8 cellular contexts compared by ENCODE assay signal in genomic region chr1:228081578-228082259, GRCh38. TPM values are rescaled to one million over a fixed set of nuclear protein-coding genes. Genes with fewer than 3 reads are reported as not detected.
DNase-seq lines count a peak whose midpoint lies in the region; ATAC-seq and TF ChIP-seq lines count a peak whose summit lies in the region.

No MANE protein-coding gene starts in this region.

- peaks cover 27% of the 10 kb centered on the region for H3K36me3 Mint-ChIP-seq in CD4-positive, alpha-beta T cell (ENCODE audit: low read depth)

- ATAC-seq in CD4-positive, alpha-beta T cell (ENCODE audit: poor library complexity), result peak; percentile 8
- peak; percentile 25 for ATAC-seq in GM19351 (IDR thresholded peaks at IDR 0.05; ENCODE audit: unreplicated experiment)
- peak; percentile 33 for ATAC-seq in HG03432 (IDR thresholded peaks at IDR 0.05; ENCODE audit: unreplicated experiment)
- ATAC-seq in heart right ventricle, result peak in 4 of 8 donors; percentile 0 to 4 (median 2)
- peak; percentile 3 to 11 for ATAC-seq in gastrocnemius medialis

- H3K4me1 ChIP-seq in heart right ventricle (peaks cover 19 to 47% (median 43%) of the 10 kb centered on the region in 9 donors), gastrocnemius medialis (peaks cover 35 to 41% of the 10 kb centered on the region in 2 donors)

- CTCF ChIA-PET in CD4-positive, alpha-beta T cell (lab: Charles Lee), result interaction anchor here (0.8 to 1.9 kb wide), 4 partner anchors 49 to 539 kb away, joined by 3 to 6 read pairs (median 3); partner anchors contain the start of gene IBA57

- peaks cover 51% of the 10 kb centered on the region for H3K4me1 Mint-ChIP-seq in CD4-positive, alpha-beta T cell (ENCODE audit: low read depth)

- in situ Hi-C loops in gastrocnemius medialis (cut with MboI; ENCODE audit: low sequenced_read_pairs in 4 of 4), result loop anchor here in 1 of 4 donors (25.0 kb wide), 1 partner anchor 319 kb away; no protein-coding TSS in a partner anchor

- 12 to 14% methylated on average over 35 to 37 of the region's 37 CpGs for WGBS in heart right ventricle, 2 donors

- H3K27me3 Mint-ChIP-seq in CD4-positive, alpha-beta T cell, result no peaks in the 10 kb centered on the region

- H3K27ac Mint-ChIP-seq in CD4-positive, alpha-beta T cell, result peak overlapping the region; percentile 99

- no peak for TF ChIP-seq POLR2A in gastrocnemius medialis (IDR thresholded peaks at IDR 0.05)

- intact Hi-C loops in CD4-positive, alpha-beta T cell (cut with DNase I, micrococcal nuclease), result loop anchor here (1.0 to 10.0 kb wide), 9 partner anchors 22 to 1137 kb away; partner anchors contain the start of genes IBA57 (in 2 of the 2), C1orf35 (in 1 of the 2), COQ8A (in 1 of the 2) and GUK1 (in 1 of the 2)
- intact Hi-C loops in heart right ventricle (cut with DNase I), result no loop called here
- intact Hi-C loops in gastrocnemius medialis (cut with DNase I; ENCODE audit: low total_unique reads), result loop anchor here (1.0 to 10.0 kb wide), 7 partner anchors 22 to 1543 kb away; partner anchors contain the start of genes C1orf35, COQ8A, GUK1 and TAF5L

- peak overlapping the region; percentile 87 for H3K4me3 Mint-ChIP-seq in CD4-positive, alpha-beta T cell

- DNase-seq in CD4-positive, alpha-beta T cell, result peak in 1 of 10 experiments; percentile 12
- DNase-seq in activated CD8-positive, alpha-beta memory T cell treated with anti-CD3 and anti-CD28 coated beads, Interleukin-2, amount 50 U/mL, for 4 hours, result peak; percentile 37
- DNase-seq in heart right ventricle (no peak), gastrocnemius medialis (no peak), UCSD-AML1 (lab: John Stamatoyannopoulos, UW; ENCODE audit: unreplicated experiment) (no peak), inferior parietal cortex (ENCODE audit: extremely low spot score) (no peak)

- H3K27ac ChIP-seq in CD4-positive, alpha-beta T cell (ENCODE audit: low read depth, low read length), result peak overlapping the region; percentile 86
- peak overlapping the region in 8 of 10 donors; percentile 98 to 100 (median 100) for H3K27ac ChIP-seq in heart right ventricle
- peak overlapping the region; percentile 89 to 96 (median 92) for H3K27ac ChIP-seq in gastrocnemius medialis

- H3K9me3 ChIP-seq in CD4-positive, alpha-beta T cell (ENCODE audit: control insufficient read depth, low read length), result no peaks in the 10 kb centered on the region
- H3K9me3 ChIP-seq in heart right ventricle (no peaks in the 10 kb centered on the region), gastrocnemius medialis (no peaks in the 10 kb centered on the region)

- H3K27me3 ChIP-seq in CD4-positive, alpha-beta T cell (ENCODE audit: control insufficient read depth, insufficient read depth, low read length), result no peaks in the 10 kb centered on the region
- H3K27me3 ChIP-seq in heart right ventricle, result no peaks in the 10 kb centered on the region
- H3K27me3 ChIP-seq in gastrocnemius medialis, result no peaks in the 10 kb centered on the region

- no peaks in the 10 kb centered on the region for H3K9me3 Mint-ChIP-seq in CD4-positive, alpha-beta T cell

- POLR2A ChIA-PET in CD4-positive, alpha-beta T cell (lab: Charles Lee), result interaction anchor here (0.6 to 3.7 kb wide), 24 partner anchors 10 to 1673 kb away, joined by 3 to 44 read pairs (median 5); partner anchors contain the start of genes GUK1, IBA57, MRPL55 and RNF187

- no peaks in the 10 kb centered on the region for H3K36me3 ChIP-seq in heart right ventricle
- no peaks in the 10 kb centered on the region for H3K36me3 ChIP-seq in gastrocnemius medialis

- TF ChIP-seq CTCF in CD4-positive, alpha-beta T cell (IDR thresholded peaks at IDR 0.05), result no peak
- TF ChIP-seq CTCF in heart right ventricle (IDR thresholded peaks at IDR 0.05) (no peak), gastrocnemius medialis (IDR thresholded peaks at IDR 0.05 in 4 of 5, conservative IDR thresholded peaks at IDR 0.05 in 1 of 5) (no peak)

- peak overlapping the region; percentile 71 to 100 (median 92) for H3K4me3 ChIP-seq in heart right ventricle
- H3K4me3 ChIP-seq in gastrocnemius medialis, result peak overlapping the region; percentile 70 to 94 (median 93)

RNA-seq across cellular contexts. Expression of gene ARF1, which starts 0.8 kb away (rescaled TPM):
- 100 to 1,000 TPM; 318 to 322 TPM for total RNA-seq in CD4-positive, alpha-beta T cell
- total RNA-seq in heart right ventricle (100 to 1,000 TPM; 262 to 372 (median 338) TPM), gastrocnemius medialis (100 to 1,000 TPM; 234 to 422 (median 306) TPM)
- 100 to 1,000 TPM; 204 to 498 TPM for polyA plus RNA-seq in heart right ventricle

RNA-seq across cellular contexts. Expression of gene C1orf35, which starts 21.4 kb away (rescaled TPM):
- 10 to 100 TPM; 36.6 to 40.3 TPM for total RNA-seq in CD4-positive, alpha-beta T cell
- total RNA-seq in heart right ventricle (10 to 100 TPM in 1 of 10 donors, 1 to 10 TPM in 9; 5.6 to 10.6 (median 6.3) TPM), gastrocnemius medialis (10 to 100 TPM in 1 of 4 donors, 1 to 10 TPM in 3; 5.9 to 11.0 (median 7.8) TPM)
- 10 to 100 TPM; 11.3 to 15.7 TPM for polyA plus RNA-seq in heart right ventricle

RNA-seq across cellular contexts. Expression of gene MRPL55, which starts 27.4 kb away (rescaled TPM):
- total RNA-seq in CD4-positive, alpha-beta T cell, result 100 to 1,000 TPM; 120 to 128 TPM
- total RNA-seq in heart right ventricle (10 to 100 TPM; 38.0 to 65.2 (median 46.3) TPM), gastrocnemius medialis (100 to 1,000 TPM in 1 of 4 donors, 10 to 100 TPM in 3; 64.7 to 123 (median 74.2) TPM)
- polyA plus RNA-seq in heart right ventricle, result 100 to 1,000 TPM; 113 to 174 TPM

RNA-seq across cellular contexts. Expression of gene GUK1, which starts 58.4 kb away (rescaled TPM):
- total RNA-seq in CD4-positive, alpha-beta T cell, result 100 to 1,000 TPM; 373 to 378 TPM
- total RNA-seq in heart right ventricle (100 to 1,000 TPM; 121 to 207 (median 159) TPM), gastrocnemius medialis (100 to 1,000 TPM; 161 to 230 (median 183) TPM)
- 100 to 1,000 TPM; 275 to 474 TPM for polyA plus RNA-seq in heart right ventricle

Comparison
In these comparisons a context has a peak if more than half of its experiments do, and no peak if none do; other contexts are left out.
1. intact Hi-C loops: an anchor here in CD4-positive, alpha-beta T cell (1.0 to 10.0 kb wide) and gastrocnemius medialis (1.0 to 10.0 kb wide); none called in heart right ventricle.